16 cellular contexts compared by ENCODE assay signal in the genomic region with DNA sequence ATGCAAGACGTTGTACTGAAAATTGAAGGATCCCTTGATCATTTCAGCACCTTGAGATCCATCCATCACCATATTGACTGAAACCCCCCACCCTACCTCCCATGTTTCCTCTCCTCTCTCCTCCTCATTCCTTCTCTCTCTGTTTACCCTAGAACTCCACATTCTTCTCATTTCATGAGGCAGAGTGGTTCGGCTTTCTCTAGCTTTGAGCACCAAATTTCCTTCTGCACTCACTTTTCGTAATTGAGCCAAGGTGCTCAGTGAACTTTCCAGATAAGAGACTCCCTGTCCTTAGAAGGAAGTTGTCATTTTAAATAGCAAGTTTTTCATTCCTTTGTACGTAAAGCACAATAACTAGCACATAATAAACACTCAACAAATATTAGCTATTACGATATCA.
DNase-seq lines count a peak whose midpoint lies in the region; ATAC-seq and TF ChIP-seq lines count a peak whose summit lies in the region.
"Had no signal": no experiment of that assay in that cellular context is flagged by ENCODE, and none has a peak within 500 bp of the region (broad histone marks: within the 10 kb centered on the region; RNA-seq: fewer than 3 reads in every experiment).

No MANE protein-coding gene starts in this region.

- H3K4me1 ChIP-seq in left lung: peaks cover 0 to 5% of the 10 kb centered on the region in 2 donors
- peaks cover 0 to 1% of the 10 kb centered on the region in 2 donors for H3K4me1 ChIP-seq in lung (ENCODE audit: control insufficient read depth in 2 of 2, insufficient read depth in 2 of 2, low read length in 2 of 2)
- peaks cover 0 to 8% (median 0%) of the 10 kb centered on the region in 4 donors for H3K4me1 ChIP-seq in upper lobe of left lung
- H3K4me1 ChIP-seq: HAP-1 had no signal

- TF ChIP-seq EP300 in upper lobe of left lung (IDR thresholded peaks at IDR 0.05): no peak

- H3K36me3 ChIP-seq in left lung: no peaks in the 10 kb centered on the region
- no peaks in the 10 kb centered on the region for H3K36me3 ChIP-seq in lung (ENCODE audit: control insufficient read depth in 2 of 2, insufficient read depth in 2 of 2, low read length in 2 of 2)
- no peaks in the 10 kb centered on the region for H3K36me3 ChIP-seq in upper lobe of left lung
- H3K36me3 ChIP-seq: HAP-1 had no signal

- no peak for TF ChIP-seq POLR2A in upper lobe of left lung (IDR thresholded peaks at IDR 0.05)

- H3K4me3 ChIP-seq in left lung (no peak overlapping the region), lung (no peak overlapping the region), upper lobe of left lung (no peak overlapping the region)
- H3K4me3 ChIP-seq: GM23248, HAP-1 had no signal

- WGBS in lung, 2 donors: 51 to 74% methylated on average over 5 of the region's 5 CpGs
- WGBS in upper lobe of left lung, 2 donors: 44 to 57% methylated on average over 5 of the region's 5 CpGs

- no peak for TF ChIP-seq CTCF in left lung (IDR thresholded peaks at IDR 0.05)
- TF ChIP-seq CTCF in lung (IDR thresholded peaks at IDR 0.05; ENCODE audit: control extremely low read depth, extremely low read depth): no peak
- no peak for TF ChIP-seq CTCF in upper lobe of left lung (IDR thresholded peaks at IDR 0.05)

- DNase-seq in left lung (no peak), lung (ENCODE audit: low spot score) (no peak), upper lobe of left lung (no peak)
- no peak for DNase-seq in activated CD4-positive, alpha-beta T cell treated with anti-CD3 and anti-CD28 coated beads for 48 hours
- DNase-seq: C1 segment of cervical spinal cord; Calu3; CD4-positive, alpha-beta memory T cell; COR-L47; DMS53; DMS79 treated with DMSO at 0.1 percent for 48 hours; GF-D8; GM23248; HFFc6 had no signal

- intact Hi-C loops in left lung (cut with DNase I): no loop called here

- no peaks in the 10 kb centered on the region for H3K9me3 ChIP-seq in left lung
- no peaks in the 10 kb centered on the region for H3K9me3 ChIP-seq in lung (ENCODE audit: control insufficient read depth in 2 of 2, insufficient read depth in 1 of 2, low read length in 1 of 2)
- H3K9me3 ChIP-seq in upper lobe of left lung: no peaks in the 10 kb centered on the region
- H3K9me3 ChIP-seq: HAP-1 had no signal

- ATAC-seq in left lung (peak; percentile 72), lung (ENCODE audit: insufficient read depth, low FRiP score) (peak; percentile 73), upper lobe of left lung (ENCODE audit: low FRiP score in 2 of 2) (peak; percentile 34 to 43), GM19035 (IDR thresholded peaks at IDR 0.05; ENCODE audit: unreplicated experiment) (no peak), HG02884 (IDR thresholded peaks at IDR 0.05; ENCODE audit: unreplicated experiment) (no peak)

- peak overlapping the region in 1 of 2 donors; percentile 78 for H3K27ac ChIP-seq in left lung
- H3K27ac ChIP-seq in lung (ENCODE audit: low read depth in 1 of 2, low read length in 1 of 2): no peak overlapping the region
- H3K27ac ChIP-seq in upper lobe of left lung: peak overlapping the region in 3 of 4 donors; percentile 40 to 77 (median 67)
- H3K27ac ChIP-seq: GM23248 had no signal

- no peaks in the 10 kb centered on the region for H3K27me3 ChIP-seq in left lung
- no peaks in the 10 kb centered on the region for H3K27me3 ChIP-seq in lung (ENCODE audit: control insufficient read depth, insufficient read depth)
- H3K27me3 ChIP-seq in upper lobe of left lung: no peaks in the 10 kb centered on the region

Comparison
In these comparisons a context has a peak if more than half of its experiments do, and no peak if none do; other contexts are left out.
1. ATAC-seq: peak in left lung (single experiment), lung (single experiment) and upper lobe of left lung (2 of 2); none in GM19035 (single experiment) and HG02884 (single experiment).
2. H3K27ac ChIP-seq: peak in upper lobe of left lung (3 of 4); none in lung (0 of 2).